Comparison of ENCODE assay signal across 16 cellular contexts in the genomic region with DNA sequence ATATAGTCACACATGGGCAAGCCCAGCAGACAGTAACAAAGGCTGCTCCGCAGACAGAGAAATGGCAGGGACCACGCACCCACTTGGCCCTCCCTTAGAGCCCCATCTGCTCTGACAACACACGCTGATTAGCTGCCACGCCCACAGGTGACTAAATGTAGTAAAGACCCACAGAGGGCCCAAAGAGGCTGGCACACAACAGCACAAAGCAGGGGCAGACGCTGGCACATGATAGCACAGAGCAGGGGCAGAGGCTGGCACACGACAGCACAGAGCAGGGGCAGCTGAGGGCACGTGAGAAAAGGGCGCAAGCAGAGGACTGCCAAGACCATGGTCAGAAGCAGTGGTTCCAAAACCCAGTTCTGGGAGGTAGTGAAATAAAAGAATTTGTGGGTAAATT.
"Had no signal": no experiment of that assay in that cellular context is flagged by ENCODE, and none has a peak within 500 bp of the region (broad histone marks: within the 10 kb centered on the region; RNA-seq: fewer than 3 reads in every experiment).

No MANE protein-coding gene starts in this region.

- H3K27me3 Mint-ChIP-seq: activated CD4-positive, alpha-beta memory T cell treated with anti-CD3 and anti-CD28 coated beads, Interleukin-2, amount 10 ng/mL, durations not matched to agents 7 days and 5 days; activated CD4-positive, alpha-beta T cell treated with anti-CD3 and anti-CD28 coated beads for 36 hours; activated T-helper 17 cell treated with anti-CD3 and anti-CD28 coated beads, Interleukin-2, amount 50 U/mL, for 72 hours; effector memory CD8-positive, alpha-beta T cell; stimulated activated naive B cell treated with anti-CD40 and anti-IgM and Interleukin-4, amounts not matched to agents 10 μg/mL and 1 μg/mL and 100 μg/mL, for 72 hours; T-cell had no signal

- H3K27ac Mint-ChIP-seq: activated CD4-positive, alpha-beta T cell treated with anti-CD3 and anti-CD28 coated beads for 36 hours; activated naive CD4-positive, alpha-beta T cell treated with anti-CD3 and anti-CD28 coated beads for 36 hours; activated T-helper 17 cell treated with anti-CD3 and anti-CD28 coated beads, Interleukin-2, amount 50 U/mL, for 72 hours; stimulated activated naive B cell treated with anti-CD40 and anti-IgM and Interleukin-4, amounts not matched to agents 10 μg/mL and 1 μg/mL and 100 μg/mL, for 72 hours; T-cell had no signal

- H3K4me3 Mint-ChIP-seq: activated CD4-positive, alpha-beta memory T cell treated with anti-CD3 and anti-CD28 coated beads, Interleukin-2, amount 10 ng/mL, durations not matched to agents 7 days and 5 days; activated CD4-positive, alpha-beta T cell treated with anti-CD3 and anti-CD28 coated beads for 36 hours; activated naive CD4-positive, alpha-beta T cell treated with anti-CD3 and anti-CD28 coated beads for 36 hours; activated T-helper 17 cell treated with anti-CD3 and anti-CD28 coated beads, Interleukin-2, amount 50 U/mL, for 72 hours; effector memory CD8-positive, alpha-beta T cell; stimulated activated naive B cell treated with anti-CD40 and anti-IgM and Interleukin-4, amounts not matched to agents 10 μg/mL and 1 μg/mL and 100 μg/mL, for 72 hours; T-cell had no signal

- DNase-seq: activated CD4-positive, alpha-beta memory T cell treated with anti-CD3 and anti-CD28 coated beads, Interleukin-2, amount 10 ng/mL, durations not matched to agents 7 days and 5 days; activated CD4-positive, alpha-beta T cell treated with anti-CD3 and anti-CD28 coated beads for 36 hours; activated naive CD4-positive, alpha-beta T cell treated with anti-CD3 and anti-CD28 coated beads for 36 hours; adrenal gland; effector memory CD8-positive, alpha-beta T cell; erythroblast; left lung; right lobe of liver; stimulated activated CD4-positive, alpha-beta T cell treated with anti-CD3 and anti-CD28 coated beads, Interleukin-2, amount 100 ng/mL, for 24 hours; stimulated activated naive B cell treated with anti-CD40 and anti-IgM and Interleukin-4, amounts not matched to agents 10 μg/mL and 1 μg/mL and 100 μg/mL, for 72 hours; T-cell; upper lobe of right lung; WERI-Rb-1 had no signal

- H3K9ac ChIP-seq: parathyroid adenoma had no signal

- H3K9me3 Mint-ChIP-seq: activated CD4-positive, alpha-beta memory T cell treated with anti-CD3 and anti-CD28 coated beads, Interleukin-2, amount 10 ng/mL, durations not matched to agents 7 days and 5 days; activated naive CD4-positive, alpha-beta T cell treated with anti-CD3 and anti-CD28 coated beads for 36 hours; activated T-helper 17 cell treated with anti-CD3 and anti-CD28 coated beads, Interleukin-2, amount 50 U/mL, for 72 hours; effector memory CD8-positive, alpha-beta T cell; stimulated activated naive B cell treated with anti-CD40 and anti-IgM and Interleukin-4, amounts not matched to agents 10 μg/mL and 1 μg/mL and 100 μg/mL, for 72 hours; T-cell had no signal

- H3K27ac ChIP-seq: adrenal gland, coronary artery, left lung, parathyroid adenoma, right lobe of liver, upper lobe of right lung, WERI-Rb-1 had no signal

- H3K9me3 ChIP-seq: adrenal gland, left lung, right lobe of liver, upper lobe of right lung had no signal

- H3K27me3 ChIP-seq: adrenal gland, left lung, right lobe of liver, upper lobe of right lung had no signal

- H3K4me1 ChIP-seq: left lung, right lobe of liver, upper lobe of right lung had no signal

- H2AFZ ChIP-seq: parathyroid adenoma had no signal

- H3K4me3 ChIP-seq: adrenal gland, coronary artery, left lung, right lobe of liver, upper lobe of right lung had no signal

- ATAC-seq: activated CD4-positive, alpha-beta T cell treated with anti-CD3 and anti-CD28 coated beads for 36 hours; activated T-helper 17 cell treated with anti-CD3 and anti-CD28 coated beads, Interleukin-2, amount 50 U/mL, for 72 hours; effector memory CD8-positive, alpha-beta T cell; left lung; right lobe of liver; stimulated activated naive B cell treated with anti-CD40 and anti-IgM and Interleukin-4, amounts not matched to agents 10 μg/mL and 1 μg/mL and 100 μg/mL, for 72 hours; T-cell; upper lobe of right lung had no signal
